8 cellular contexts compared by ENCODE assay signal in the genomic region with DNA sequence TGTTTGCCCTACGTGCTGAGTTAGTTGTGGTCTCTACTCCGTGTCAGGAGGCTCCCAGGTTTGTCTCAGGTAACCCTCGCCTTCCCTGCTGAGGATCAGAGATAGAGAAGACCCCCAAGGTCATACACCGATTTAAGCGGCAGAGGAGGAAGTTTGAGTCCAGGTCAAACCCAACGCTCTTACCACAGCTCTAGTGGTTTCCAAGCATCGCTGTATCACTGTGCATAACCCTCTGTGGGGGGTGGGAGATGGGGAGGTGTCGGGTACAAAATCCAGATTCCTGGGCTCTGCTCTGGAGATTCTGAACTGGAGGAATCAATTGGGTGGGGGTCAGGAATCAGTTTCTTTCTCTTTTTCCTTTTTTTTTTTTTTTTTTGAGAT. TPM values are rescaled to one million over a fixed set of nuclear protein-coding genes. Genes with fewer than 3 reads are reported as not detected.
DNase-seq lines count a peak whose midpoint lies in the region; ATAC-seq and TF ChIP-seq lines count a peak whose summit lies in the region.

No MANE protein-coding gene starts in this region.

- no peak for TF ChIP-seq CTCF in heart left ventricle (IDR thresholded peaks at IDR 0.05)
- no peak for TF ChIP-seq CTCF in right lobe of liver (IDR thresholded peaks at IDR 0.05)

- H3K27me3 ChIP-seq in heart left ventricle (no peaks in the 10 kb centered on the region), right lobe of liver (no peaks in the 10 kb centered on the region)

- POLR2A ChIA-PET in activated naive CD8-positive, alpha-beta T cell treated with anti-CD3 and anti-CD28 coated beads, Interleukin-2, amount 10 ng/mL, durations not matched to agents 7 days and 5 days (lab: Charles Lee), result interaction anchor here (0.7 to 26.2 kb wide), 8 partner anchors 9 to 1349 kb away, joined by 3 to 419 read pairs (median 8); a partner anchor contains a TSS

- DNase-seq in heart left ventricle (peak in 1 of 5 donors; percentile 9), cardiac septum (ENCODE audit: low spot score) (no peak), right lobe of liver (no peak), ureter (ENCODE audit: low spot score) (peak; percentile 42), HT-29 (ENCODE audit: low spot score) (no peak), anterior cingulate cortex (lab: John Stamatoyannopoulos, UW) (no peak), HPDE6-E6E7 (ENCODE audit: extremely low spot score) (no peak)
- DNase-seq in activated naive CD8-positive, alpha-beta T cell treated with anti-CD3 and anti-CD28 coated beads, Interleukin-2, amount 10 ng/mL, durations not matched to agents 7 days and 5 days, result no peak

- TF ChIP-seq POLR2A in heart left ventricle (IDR thresholded peaks at IDR 0.05) (no peak), right lobe of liver (IDR thresholded peaks at IDR 0.05) (no peak)

- peak overlapping the region; percentile 96 for H3K27ac Mint-ChIP-seq in activated naive CD8-positive, alpha-beta T cell treated with anti-CD3 and anti-CD28 coated beads, Interleukin-2, amount 10 ng/mL, durations not matched to agents 7 days and 5 days

- peaks cover 3 to 74% (median 54%) of the 10 kb centered on the region in 12 donors for H3K4me1 ChIP-seq in heart left ventricle
- peaks cover 0 to 27% (median 13%) of the 10 kb centered on the region in 4 donors for H3K4me1 ChIP-seq in right lobe of liver

- H3K4me1 Mint-ChIP-seq in activated naive CD8-positive, alpha-beta T cell treated with anti-CD3 and anti-CD28 coated beads, Interleukin-2, amount 10 ng/mL, durations not matched to agents 7 days and 5 days, result peaks cover 39% of the 10 kb centered on the region

- WGBS in heart left ventricle, 4 donors, result 10 to 25% (median 14%) methylated on average over 7 to 8 of the region's 8 CpGs
- 7% methylated on average over 6 of the region's 8 CpGs for WGBS in right lobe of liver (ENCODE audit: insufficient coverage, low coverage, low lambda C conversion rate, missing lambda C conversion rate)

- no peaks in the 10 kb centered on the region for H3K9me3 Mint-ChIP-seq in activated naive CD8-positive, alpha-beta T cell treated with anti-CD3 and anti-CD28 coated beads, Interleukin-2, amount 10 ng/mL, durations not matched to agents 7 days and 5 days

- H3K4me3 ChIP-seq in heart left ventricle, result peak overlapping the region; percentile 48 to 86 (median 78)
- peak overlapping the region; percentile 71 to 78 (median 71) for H3K4me3 ChIP-seq in right lobe of liver

- ATAC-seq in heart left ventricle (no peak), right lobe of liver (no peak)
- no peak for ATAC-seq in activated naive CD8-positive, alpha-beta T cell treated with anti-CD3 and anti-CD28 coated beads, Interleukin-2, amount 10 ng/mL, durations not matched to agents 7 days and 5 days (ENCODE audit: low read depth)

- H3K36me3 ChIP-seq in heart left ventricle, result peaks cover 0 to under 1% (median 0%) of the 10 kb centered on the region in 9 donors
- H3K36me3 ChIP-seq in right lobe of liver, result no peaks in the 10 kb centered on the region

- H3K9me3 ChIP-seq in heart left ventricle, result no peaks in the 10 kb centered on the region
- H3K9me3 ChIP-seq in right lobe of liver, result no peaks in the 10 kb centered on the region

- intact Hi-C loops in heart left ventricle (cut with DNase I), result no loop called here
- intact Hi-C loops in cardiac septum (cut with DNase I), result loop anchor here (5.0 kb wide), 1 partner anchor 44 kb away; a partner anchor contains a TSS
- intact Hi-C loops in right lobe of liver (cut with DNase I), result no loop called here

- peak overlapping the region; percentile 93 for H3K4me3 Mint-ChIP-seq in activated naive CD8-positive, alpha-beta T cell treated with anti-CD3 and anti-CD28 coated beads, Interleukin-2, amount 10 ng/mL, durations not matched to agents 7 days and 5 days

- no peaks in the 10 kb centered on the region for H3K27me3 Mint-ChIP-seq in activated naive CD8-positive, alpha-beta T cell treated with anti-CD3 and anti-CD28 coated beads, Interleukin-2, amount 10 ng/mL, durations not matched to agents 7 days and 5 days

- H3K27ac ChIP-seq in heart left ventricle, result peak overlapping the region; percentile 92 to 98 (median 98)
- peak overlapping the region; percentile 65 to 90 (median 74) for H3K27ac ChIP-seq in right lobe of liver

- peaks cover 6% of the 10 kb centered on the region for H3K36me3 Mint-ChIP-seq in activated naive CD8-positive, alpha-beta T cell treated with anti-CD3 and anti-CD28 coated beads, Interleukin-2, amount 10 ng/mL, durations not matched to agents 7 days and 5 days

RNA-seq across cellular contexts. Expression of a gene that starts 0.6 kb away (rescaled TPM):
- 10 to 100 TPM; 31.2 to 63.6 (median 47.2) TPM for total RNA-seq in heart left ventricle
- 100 to 1,000 TPM in 1 of 2 donors, 10 to 100 TPM in 1; 33.8 to 123 TPM for polyA plus RNA-seq in heart left ventricle
- 51.9 TPM for total RNA-seq in cardiac septum
- 10 to 100 TPM; 59.6 to 60.3 TPM for total RNA-seq in activated naive CD8-positive, alpha-beta T cell treated with anti-CD3 and anti-CD28 coated beads, Interleukin-2, amount 10 ng/mL, durations not matched to agents 7 days and 5 days
- total RNA-seq in right lobe of liver, result 10 to 100 TPM; 14.6 to 27.6 (median 21.4) TPM
- 44.1 TPM for total RNA-seq in ureter
- total RNA-seq in HT-29 (2014; rRNA removed; shearing (Covaris generic)), result 19.5 and 23.5 TPM in 2 replicates

RNA-seq across cellular contexts. Expression of a gene that starts 3.4 kb away (rescaled TPM):
- total RNA-seq in heart left ventricle (100 to 1,000 TPM; 172 to 332 (median 241) TPM), cardiac septum (261 TPM), right lobe of liver (10 to 100 TPM in 5 of 6 experiments, 1 to 10 TPM in 1; 7.5 to 33.2 (median 16.6) TPM), ureter (51.6 TPM)
- polyA plus RNA-seq in heart left ventricle, result 100 to 1,000 TPM; 127 to 304 TPM
- total RNA-seq in activated naive CD8-positive, alpha-beta T cell treated with anti-CD3 and anti-CD28 coated beads, Interleukin-2, amount 10 ng/mL, durations not matched to agents 7 days and 5 days, result 10 to 100 TPM; 93.4 to 98.8 TPM
- total RNA-seq in HT-29 (2014; rRNA removed; shearing (Covaris generic)), result 49.2 and 53.7 TPM in 2 replicates

RNA-seq across cellular contexts. Expression of a gene that starts 4.9 kb away (rescaled TPM):
- 10 to 100 TPM; 63.7 to 93.0 (median 70.3) TPM for total RNA-seq in heart left ventricle
- 10 to 100 TPM; 74.9 to 90.9 TPM for polyA plus RNA-seq in heart left ventricle
- 75.0 TPM for total RNA-seq in cardiac septum
- 100 to 1,000 TPM; 102 to 103 TPM for total RNA-seq in activated naive CD8-positive, alpha-beta T cell treated with anti-CD3 and anti-CD28 coated beads, Interleukin-2, amount 10 ng/mL, durations not matched to agents 7 days and 5 days
- 10 to 100 TPM; 23.2 to 46.7 (median 32.1) TPM for total RNA-seq in right lobe of liver
- 82.7 TPM for total RNA-seq in ureter
- 224 and 226 TPM in 2 replicates for total RNA-seq in HT-29 (2014; rRNA removed; shearing (Covaris generic))

RNA-seq across cellular contexts. Expression of a gene that starts 5.0 kb away (rescaled TPM):
- total RNA-seq in heart left ventricle, result 100 to 1,000 TPM in 2 of 9 donors, 10 to 100 TPM in 7; 51.2 to 146 (median 63.3) TPM
- polyA plus RNA-seq in heart left ventricle, result 100 to 1,000 TPM in 1 of 2 donors, 10 to 100 TPM in 1; 65.3 to 123 TPM
- 49.7 TPM for total RNA-seq in cardiac septum
- total RNA-seq in activated naive CD8-positive, alpha-beta T cell treated with anti-CD3 and anti-CD28 coated beads, Interleukin-2, amount 10 ng/mL, durations not matched to agents 7 days and 5 days, result 10 to 100 TPM; 45.0 to 47.8 TPM
- 10 to 100 TPM; 13.5 to 29.6 (median 18.9) TPM for total RNA-seq in right lobe of liver
- 49.4 TPM for total RNA-seq in ureter
- total RNA-seq in HT-29 (2014; rRNA removed; shearing (Covaris generic)), result 112 and 126 TPM in 2 replicates

RNA-seq across cellular contexts. Expression of a gene that starts 9.9 kb away (rescaled TPM):
- total RNA-seq in heart left ventricle (10 to 100 TPM; 35.0 to 71.5 (median 51.8) TPM), cardiac septum (57.8 TPM), right lobe of liver (100 to 1,000 TPM in 1 of 6 experiments, 10 to 100 TPM in 5; 49.4 to 108 (median 66.7) TPM), ureter (55.7 TPM)
- polyA plus RNA-seq in heart left ventricle, result 100 to 1,000 TPM; 226 to 250 TPM
- 10 to 100 TPM; 27.7 to 28.1 TPM for total RNA-seq in activated naive CD8-positive, alpha-beta T cell treated with anti-CD3 and anti-CD28 coated beads, Interleukin-2, amount 10 ng/mL, durations not matched to agents 7 days and 5 days
- 241 and 259 TPM in 2 replicates for total RNA-seq in HT-29 (2014; rRNA removed; shearing (Covaris generic))
